12 cellular contexts compared by ENCODE assay signal in genomic region chr4:24675723-24676122, GRCh38.
"Had no signal": no experiment of that assay in that cellular context is flagged by ENCODE, and none has a peak within 500 bp of the region (broad histone marks: within the 10 kb centered on the region; RNA-seq: fewer than 3 reads in every experiment).

No MANE protein-coding gene starts in this region.

- DNase-seq: activated B cell treated with CpG ODN at 0.5 μM for 24 hours; activated CD4-positive, alpha-beta memory T cell treated with anti-CD3 and anti-CD28 coated beads, Interleukin-2, amount 10 ng/mL, durations not matched to agents 7 days and 5 days; activated CD4-positive, alpha-beta T cell treated with anti-CD3 and anti-CD28 coated beads for 48 hours; activated CD8-positive, alpha-beta memory T cell treated with anti-CD3 and anti-CD28 coated beads, Interleukin-2, amount 10 ng/mL, durations not matched to agents 7 days and 5 days; dermis blood vessel endothelial cell; effector memory CD4-positive, alpha-beta T cell; left ventricle myocardium superior; stimulated activated CD4-positive, alpha-beta T cell treated with anti-CD3 and anti-CD28 coated beads, Interleukin-12 subunit alpha, Interleukin-12 subunit beta, amount 100 ng/mL, for 4 hours; stimulated activated CD4-positive, alpha-beta T cell treated with anti-CD3 and anti-CD28 coated beads, Interleukin-1b, Interleukin-23, amount 100 ng/mL, for 48 hours; stimulated activated naive CD4-positive, alpha-beta T cell treated with Interleukin-2 at 50 U/mL for 16 hours; tibial artery had no signal

- H3K27ac ChIP-seq: tibial artery, vagina had no signal

- H3K36me3 ChIP-seq: tibial artery, vagina had no signal

- H3K27me3 ChIP-seq: tibial artery, vagina had no signal

- H3K4me1 ChIP-seq: tibial artery, vagina had no signal

- H3K9me3 ChIP-seq: tibial artery, vagina had no signal

- H3K4me3 ChIP-seq: tibial artery, vagina had no signal

- ATAC-seq: activated CD8-positive, alpha-beta memory T cell treated with anti-CD3 and anti-CD28 coated beads, Interleukin-2, amount 10 ng/mL, durations not matched to agents 7 days and 5 days; left ventricle myocardium superior had no signal
